Comparison of ENCODE assay signal across 10 cellular contexts in the genomic region with DNA sequence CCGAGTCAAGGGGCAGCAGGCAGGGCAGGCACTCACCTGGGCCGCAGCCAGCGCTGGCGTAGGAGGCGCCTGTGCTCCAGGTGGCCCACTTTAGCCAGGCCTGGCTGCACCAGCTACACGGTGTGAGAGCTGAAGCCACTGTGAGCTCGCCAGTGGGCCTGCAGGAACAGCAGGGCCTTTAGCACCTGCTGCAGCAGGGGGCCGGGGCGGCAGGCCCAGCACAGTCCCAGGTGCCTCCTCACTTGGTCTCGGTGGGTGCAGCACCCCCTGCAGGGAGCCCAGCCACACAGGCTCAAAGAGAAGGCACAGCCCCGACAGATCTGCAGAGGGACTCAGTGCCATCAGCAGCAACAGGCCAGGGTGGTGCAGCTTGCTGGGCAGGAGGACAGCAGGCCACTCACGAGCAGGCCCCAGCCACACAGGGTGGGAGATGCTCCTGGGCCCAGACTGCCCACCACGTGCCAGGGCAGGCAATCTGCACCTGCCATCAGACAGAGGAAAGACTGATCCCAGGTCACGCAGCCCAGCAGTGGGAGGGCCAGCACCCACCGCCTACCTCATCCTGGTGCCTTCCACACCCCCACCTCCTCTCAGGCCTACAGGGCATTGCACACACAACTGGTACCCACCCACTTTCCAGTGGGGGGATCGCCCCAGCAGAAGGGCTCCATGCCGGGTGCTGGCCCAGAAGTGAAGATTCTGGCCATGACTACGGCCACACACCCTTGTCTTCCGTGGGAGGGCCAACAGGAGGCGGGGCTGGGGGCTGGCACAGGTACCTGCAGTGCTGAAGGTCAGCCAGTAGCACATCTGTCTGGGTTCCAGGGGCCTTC. TPM values are rescaled to one million over a fixed set of nuclear protein-coding genes. Genes with fewer than 3 reads are reported as not detected.
DNase-seq lines count a peak whose midpoint lies in the region; ATAC-seq, FAIRE-seq and TF ChIP-seq lines count a peak whose summit lies in the region.
"Had no signal": no experiment of that assay in that cellular context is flagged by ENCODE, and none has a peak within 500 bp of the region (broad histone marks: within the 10 kb centered on the region; RNA-seq: fewer than 3 reads in every experiment).

No MANE protein-coding gene starts in this region.

- peak; percentile 10 for TF ChIP-seq CTCF in left ventricle myocardium inferior (IDR thresholded peaks at IDR 0.05; ENCODE audit: borderline replicate concordance)
- peak in 2 of 3 experiments; percentile 21 to 23; a peak in 3 of 6 replicates for TF ChIP-seq CTCF in K562 (IDR thresholded peaks at IDR 0.05 in 2 of 3, conservative IDR thresholded peaks at IDR 0.05 in 1 of 3; ENCODE audit: insufficient read depth in 2 of 3, low read depth in 1 of 3, low read length in 3 of 3)
- TF ChIP-seq CTCF in type B pancreatic cell (conservative IDR thresholded peaks at IDR 0.05), result peak; percentile 17

- POLR2A ChIA-PET in K562 (lab: Yijun Ruan, JAX), result interaction anchor here (0.5 kb wide), 1 partner anchor 209 kb away, joined by 3 read pairs; no protein-coding TSS in a partner anchor

- no peaks in the 10 kb centered on the region for H3K9me1 ChIP-seq in K562 (ENCODE audit: control insufficient read depth, insufficient read depth, low read length)

- H3K4me3 ChIP-seq in left ventricle myocardium inferior (no peak overlapping the region), K562 (no peak overlapping the region), small intestine (ENCODE audit: low read depth in 1 of 2, low read length in 2 of 2) (no peak overlapping the region)

- no peak for FAIRE-seq in K562 (lab: Jason Lieb, UNC)
- no peak for FAIRE-seq in small intestine (lab: Jason Lieb, UNC)

- H3K9ac ChIP-seq in K562 (ENCODE audit: insufficient read depth in 1 of 2, low read depth in 2 of 2, low read length in 2 of 2), result peak overlapping the region in 1 of 2 experiments; percentile 6; a peak in 2 of 4 replicates

- intact Hi-C loops in left ventricle myocardium inferior (cut with micrococcal nuclease), result no loop called here
- intact Hi-C loops in cardiac septum (cut with DNase I), result no loop called here
- intact Hi-C loops in K562 (cut with micrococcal nuclease), result no loop called here

- no peak for DNase-seq in left ventricle myocardium inferior
- DNase-seq in cardiac septum (ENCODE audit: low spot score), result no peak
- peak; percentile 13 for DNase-seq in NCI-H1092 (lab: John Stamatoyannopoulos, UW)
- no peak for DNase-seq in K562 (ENCODE audit: extremely low read depth in 1 of 4, low spot score in 3 of 4)
- no peak for DNase-seq in type B pancreatic cell (ENCODE audit: extremely low spot score, unreplicated experiment)
- DNase-seq in small intestine, result no peak
- DNase-seq: DMS 273 treated with DMSO at 0.1 percent for 48 hours had no signal

- no peaks in the 10 kb centered on the region for H3K36me3 Mint-ChIP-seq in type B pancreatic cell

- no peak overlapping the region for H2AFZ ChIP-seq in K562 (ENCODE audit: low read depth, low read length)

- H3K36me3 ChIP-seq in left ventricle myocardium inferior (no peaks in the 10 kb centered on the region), K562 (ENCODE audit: control insufficient read depth, insufficient read depth, low read length) (no peaks in the 10 kb centered on the region), small intestine (ENCODE audit: control insufficient read depth in 2 of 2, insufficient read depth in 2 of 2, low read length in 2 of 2) (peaks cover 0 to 2% of the 10 kb centered on the region in 2 donors)

- 34% methylated on average over 18 of the region's 20 CpGs for WGBS in K562 (ENCODE audit: insufficient coverage, low coverage, missing lambda C conversion rate)
- 55 to 63% (median 56%) methylated on average over 18 to 20 of the region's 20 CpGs for WGBS in small intestine, 3 donors

- no peak overlapping the region for H3K4me3 Mint-ChIP-seq in type B pancreatic cell

- H3K27ac Mint-ChIP-seq in type B pancreatic cell, result no peak overlapping the region

- H3K4me1 Mint-ChIP-seq in type B pancreatic cell (ENCODE audit: unreplicated experiment), result no peaks in the 10 kb centered on the region

- H3K27me3 ChIP-seq in left ventricle myocardium inferior (ENCODE audit: low read depth) (peaks cover 39% of the 10 kb centered on the region), K562 (ENCODE audit: control insufficient read depth in 2 of 2, insufficient read depth in 2 of 2, low read length in 2 of 2) (no peaks in the 10 kb centered on the region; a peak in 1 of 5 replicates), small intestine (ENCODE audit: control insufficient read depth in 2 of 2, insufficient read depth in 2 of 2, low read length in 2 of 2) (peaks cover 0 to under 1% of the 10 kb centered on the region in 2 donors)

- TF ChIP-seq EP300 in K562 (IDR thresholded peaks at IDR 0.05; ENCODE audit: low read length), result no peak

- H3K79me2 ChIP-seq in K562 (ENCODE audit: control insufficient read depth, insufficient read depth, low read length), result no peaks in the 10 kb centered on the region

- TF ChIP-seq POLR2A in K562 (conservative IDR thresholded peaks at IDR 0.05), result no peak

- H3K9me3 ChIP-seq in left ventricle myocardium inferior (replicated peaks) (no peaks in the 10 kb centered on the region), K562 (replicated peaks; ENCODE audit: control insufficient read depth, insufficient read depth, low read depth, low read length) (no peaks in the 10 kb centered on the region), small intestine (ENCODE audit: control insufficient read depth, low read depth) (no peaks in the 10 kb centered on the region)

- in situ Hi-C loops in K562 (cut with MboI), result no loop called here

- BruUV-seq in K562 (replicated peaks; lab: Mats Ljungman, UMichigan), result no TSS peak

- CTCF ChIA-PET in K562 (lab: Yijun Ruan, JAX; ENCODE audit: low intra/inter-chr PET ratio), result no interaction called here

- no peak overlapping the region for H3K4me2 ChIP-seq in K562 (ENCODE audit: insufficient read depth, low read length)

- H3K27ac ChIP-seq in left ventricle myocardium inferior (replicated peaks) (no peak overlapping the region), K562 (ENCODE audit: extremely low read depth, low read depth, low read length) (no peak overlapping the region), small intestine (ENCODE audit: low read depth in 1 of 2, low read length in 1 of 2) (no peak overlapping the region)

- H3K27me3 Mint-ChIP-seq in type B pancreatic cell, result peaks cover 13% of the 10 kb centered on the region

- H4K20me1 ChIP-seq in K562 (replicated peaks; ENCODE audit: control insufficient read depth, insufficient read depth, low read length), result no peaks in the 10 kb centered on the region

- H3K4me1 ChIP-seq in left ventricle myocardium inferior (no peaks in the 10 kb centered on the region), K562 (replicated peaks in 1 of 2; ENCODE audit: control insufficient read depth in 2 of 2, insufficient read depth in 2 of 2, low read length in 2 of 2) (peaks cover 0 to 47% of the 10 kb centered on the region in 2 experiments; a peak in 3 of 5 replicates), small intestine (ENCODE audit: control insufficient read depth in 2 of 2, insufficient read depth in 1 of 2, low read depth in 1 of 2, low read length in 1 of 2) (no peaks in the 10 kb centered on the region)

- H3K9me3 Mint-ChIP-seq in type B pancreatic cell, result no peaks in the 10 kb centered on the region

- no peak for TF ChIP-seq RAD21 in K562 (CRISPR knock-in tag; conservative IDR thresholded peaks at IDR 0.05 in 1 of 2, IDR thresholded peaks at IDR 0.05 in 1 of 2)

- ATAC-seq in K562 (peak; percentile 73), GM21515 (IDR thresholded peaks at IDR 0.05; ENCODE audit: unreplicated experiment) (no peak), GM19328 (IDR thresholded peaks at IDR 0.05; ENCODE audit: unreplicated experiment) (no peak)

RNA-seq across cellular contexts. Expression of gene ARHGAP33, which starts 15.8 kb away (rescaled TPM):
- total RNA-seq in left ventricle myocardium inferior (3.8 TPM), cardiac septum (8.8 TPM), K562 (2014; rRNA removed) (1.2 and 3.3 TPM in 2 replicates), K562 (2014; rRNA removed; fragmentation: Illumina TruSeq; extraction: Trizol) (0.41 and 1.0 TPM in 2 replicates), K562 (2015; rRNA removed; fragmentation: Illumina TruSeq; extraction: Trizol) (1.2 and 1.6 TPM in 2 replicates), K562 (2021) (13.0 and 26.6 TPM in 2 replicates), type B pancreatic cell (ENCODE audit: low replicate concordance) (16.3 and 71.8 TPM in 2 replicates)
- 35.5 and 126 TPM in 2 replicates for total RNA-seq in K562 (2011; cell fraction: chromatin; rRNA removed; ENCODE audit: low replicate concordance)
- 56.0 and 101 TPM in 2 replicates for total RNA-seq in K562 (2011; cell fraction: nucleolus; rRNA removed)
- 38.6 and 40.3 TPM in 2 replicates for total RNA-seq in K562 (2011; cell fraction: nucleoplasm; rRNA removed)
- polyA plus RNA-seq in K562 (2011; rRNA removed) (1.9 and 10.4 TPM in 2 replicates), K562 (2014; fragmentation: Illumina TruSeq; extraction: Trizol) (4.9 and 10.3 TPM in 2 replicates), K562 (2014; fragmentation: Nextera tagmentation; extraction: Ambion mirVana) (under 1 TPM in 1 of 2 experiments, not detected in 1; 0.06 TPM), K562 (2014; rRNA removed) (11.1 and 14.9 TPM in 2 replicates), small intestine (1 to 10 TPM; 1.1 to 7.4 (median 2.5) TPM)
- polyA plus RNA-seq in K562 (2011; cell fraction: cytosol; rRNA removed), result 3.1 and 4.1 TPM in 2 replicates
- polyA plus RNA-seq in K562 (2011; cell fraction: nucleus; rRNA removed), result 68.3 and 69.9 TPM in 2 replicates
- polyA plus RNA-seq in K562 (2012), result 39.5 and 41.4 TPM in 2 replicates
- 3.1 and 5.0 TPM in 2 replicates for polyA minus RNA-seq in K562 (2011; rRNA and poly(A)+ RNA removed)
- 2.6 and 4.1 TPM in 2 replicates for polyA minus RNA-seq in K562 (2011; cell fraction: cytosol; rRNA and poly(A)+ RNA removed)
- 21.0 and 24.0 TPM in 2 replicates for polyA minus RNA-seq in K562 (2011; cell fraction: nucleus; rRNA and poly(A)+ RNA removed)

RNA-seq across cellular contexts. Expression of gene PRODH2, which starts 21.4 kb away (rescaled TPM):
- total RNA-seq in left ventricle myocardium inferior (not detected), cardiac septum (not detected), K562 (2014; rRNA removed) (not detected in 2 replicates), K562 (2014; rRNA removed; fragmentation: Illumina TruSeq; extraction: Trizol) (not detected in 2 replicates), K562 (2015; rRNA removed; fragmentation: Illumina TruSeq; extraction: Trizol) (not detected in 2 replicates), K562 (2021) (not detected in 2 replicates), type B pancreatic cell (ENCODE audit: low replicate concordance) (11.5 and 20.6 TPM in 2 replicates)
- not detected in 2 replicates for total RNA-seq in K562 (2011; cell fraction: chromatin; rRNA removed; ENCODE audit: low replicate concordance)
- not detected in 2 replicates for total RNA-seq in K562 (2011; cell fraction: nucleolus; rRNA removed)
- total RNA-seq in K562 (2011; cell fraction: nucleoplasm; rRNA removed), result not detected in 2 replicates
- polyA plus RNA-seq in K562 (2011; rRNA removed) (not detected in 2 replicates), K562 (2014; fragmentation: Illumina TruSeq; extraction: Trizol) (not detected in 2 replicates), K562 (2014; fragmentation: Nextera tagmentation; extraction: Ambion mirVana) (not detected), K562 (2014; rRNA removed) (not detected in 2 replicates), small intestine (under 1 TPM in 1 of 3 donors, not detected in 2; 0.54 TPM)
- not detected in 2 replicates for polyA plus RNA-seq in K562 (2011; cell fraction: cytosol; rRNA removed)
- polyA plus RNA-seq in K562 (2011; cell fraction: nucleus; rRNA removed), result not detected in 2 replicates
- polyA plus RNA-seq in K562 (2012), result 0.04 TPM in 1 of 2 replicates, not detected in the other
- polyA minus RNA-seq in K562 (2011; rRNA and poly(A)+ RNA removed), result not detected in 2 replicates
- polyA minus RNA-seq in K562 (2011; cell fraction: cytosol; rRNA and poly(A)+ RNA removed), result not detected in 2 replicates
- polyA minus RNA-seq in K562 (2011; cell fraction: nucleus; rRNA and poly(A)+ RNA removed), result not detected in 2 replicates
- total RNA-seq: pulmonary artery endothelial cell had no signal

RNA-seq across cellular contexts. Expression of gene PROSER3, which starts 33.2 kb away (rescaled TPM):
- total RNA-seq in left ventricle myocardium inferior, result 4.8 TPM
- total RNA-seq in cardiac septum, result 11.7 TPM
- total RNA-seq in K562 (2011; cell fraction: chromatin; rRNA removed; ENCODE audit: low replicate concordance), result 64.1 and 158 TPM in 2 replicates
- total RNA-seq in K562 (2011; cell fraction: nucleolus; rRNA removed), result 52.5 and 58.5 TPM in 2 replicates
- total RNA-seq in K562 (2011; cell fraction: nucleoplasm; rRNA removed), result 66.7 and 109 TPM in 2 replicates
- 3.5 and 8.6 TPM in 2 replicates for total RNA-seq in K562 (2014; rRNA removed)
- total RNA-seq in K562 (2014; rRNA removed; fragmentation: Illumina TruSeq; extraction: Trizol), result 4.2 and 5.1 TPM in 2 replicates
- total RNA-seq in K562 (2015; rRNA removed; fragmentation: Illumina TruSeq; extraction: Trizol), result 4.3 and 5.7 TPM in 2 replicates
- total RNA-seq in K562 (2021), result 33.2 and 39.5 TPM in 2 replicates
- 6.3 and 14.0 TPM in 2 replicates for polyA plus RNA-seq in K562 (2011; rRNA removed)
- polyA plus RNA-seq in K562 (2011; cell fraction: cytosol; rRNA removed), result 7.7 and 11.7 TPM in 2 replicates
- polyA plus RNA-seq in K562 (2011; cell fraction: nucleus; rRNA removed), result 29.7 and 50.1 TPM in 2 replicates
- 17.2 and 22.4 TPM in 2 replicates for polyA plus RNA-seq in K562 (2012)
- polyA plus RNA-seq in K562 (2014; fragmentation: Illumina TruSeq; extraction: Trizol), result 32.4 and 33.3 TPM in 2 replicates
- polyA plus RNA-seq in K562 (2014; fragmentation: Nextera tagmentation; extraction: Ambion mirVana), result 1 to 10 TPM; 1.0 to 1.5 TPM
- polyA plus RNA-seq in K562 (2014; rRNA removed), result 12.8 and 14.7 TPM in 2 replicates
- polyA minus RNA-seq in K562 (2011; rRNA and poly(A)+ RNA removed), result 9.2 and 10.3 TPM in 2 replicates
- polyA minus RNA-seq in K562 (2011; cell fraction: cytosol; rRNA and poly(A)+ RNA removed), result 15.5 and 16.1 TPM in 2 replicates
- polyA minus RNA-seq in K562 (2011; cell fraction: nucleus; rRNA and poly(A)+ RNA removed), result 10.3 and 12.0 TPM in 2 replicates
- 34.6 and 48.0 TPM in 2 replicates for total RNA-seq in type B pancreatic cell (ENCODE audit: low replicate concordance)
- polyA plus RNA-seq in small intestine, result 10 to 100 TPM in 1 of 3 donors, 1 to 10 TPM in 2; 1.8 to 10.6 (median 1.9) TPM

RNA-seq across cellular contexts. Expression of gene HSPB6, which starts 34.4 kb away (rescaled TPM):
- total RNA-seq in left ventricle myocardium inferior, result 899 TPM
- total RNA-seq in cardiac septum, result 863 TPM
- total RNA-seq in K562 (2011; cell fraction: chromatin; rRNA removed; ENCODE audit: low replicate concordance), result 0.32 TPM in 1 of 2 replicates, not detected in the other
- total RNA-seq in K562 (2011; cell fraction: nucleolus; rRNA removed), result 0.50 and 0.92 TPM in 2 replicates
- total RNA-seq in K562 (2011; cell fraction: nucleoplasm; rRNA removed), result not detected in 2 replicates
- not detected in 2 replicates for total RNA-seq in K562 (2014; rRNA removed)
- not detected in 2 replicates for total RNA-seq in K562 (2014; rRNA removed; fragmentation: Illumina TruSeq; extraction: Trizol)
- total RNA-seq in K562 (2015; rRNA removed; fragmentation: Illumina TruSeq; extraction: Trizol), result not detected in 2 replicates
- total RNA-seq in K562 (2021), result 0.40 and 0.55 TPM in 2 replicates
- 0.05 TPM in 1 of 2 replicates, not detected in the other for polyA plus RNA-seq in K562 (2011; rRNA removed)
- polyA plus RNA-seq in K562 (2011; cell fraction: cytosol; rRNA removed), result 0.10 and 0.13 TPM in 2 replicates
- 0.24 and 0.63 TPM in 2 replicates for polyA plus RNA-seq in K562 (2011; cell fraction: nucleus; rRNA removed)
- 0.07 and 0.51 TPM in 2 replicates for polyA plus RNA-seq in K562 (2012)
- 0.14 TPM in 1 of 2 replicates, not detected in the other for polyA plus RNA-seq in K562 (2014; fragmentation: Illumina TruSeq; extraction: Trizol)
- not detected for polyA plus RNA-seq in K562 (2014; fragmentation: Nextera tagmentation; extraction: Ambion mirVana)
- polyA plus RNA-seq in K562 (2014; rRNA removed), result not detected in 2 replicates
- 0.15 TPM in 1 of 2 replicates, not detected in the other for polyA minus RNA-seq in K562 (2011; rRNA and poly(A)+ RNA removed)
- polyA minus RNA-seq in K562 (2011; cell fraction: cytosol; rRNA and poly(A)+ RNA removed), result not detected in 2 replicates
- 0.22 TPM in 1 of 2 replicates, not detected in the other for polyA minus RNA-seq in K562 (2011; cell fraction: nucleus; rRNA and poly(A)+ RNA removed)
- 0.43 and 0.60 TPM in 2 replicates for total RNA-seq in type B pancreatic cell (ENCODE audit: low replicate concordance)
- polyA plus RNA-seq in small intestine, result 10 to 100 TPM in 1 of 3 donors, 1 to 10 TPM in 2; 2.0 to 41.7 (median 5.1) TPM

RNA-seq across cellular contexts. Expression of gene LIN37, which starts 42.8 kb away (rescaled TPM):
- total RNA-seq in left ventricle myocardium inferior, result 6.2 TPM
- 9.6 TPM for total RNA-seq in cardiac septum
- 16.9 and 59.4 TPM in 2 replicates for total RNA-seq in K562 (2011; cell fraction: chromatin; rRNA removed; ENCODE audit: low replicate concordance)
- total RNA-seq in K562 (2011; cell fraction: nucleolus; rRNA removed), result 32.5 and 40.4 TPM in 2 replicates
- total RNA-seq in K562 (2011; cell fraction: nucleoplasm; rRNA removed), result 22.7 and 31.1 TPM in 2 replicates
- 7.7 and 10.3 TPM in 2 replicates for total RNA-seq in K562 (2014; rRNA removed)
- total RNA-seq in K562 (2014; rRNA removed; fragmentation: Illumina TruSeq; extraction: Trizol), result 5.0 and 5.7 TPM in 2 replicates
- total RNA-seq in K562 (2015; rRNA removed; fragmentation: Illumina TruSeq; extraction: Trizol), result 8.5 and 8.6 TPM in 2 replicates
- total RNA-seq in K562 (2021), result 9.2 TPM in 2 replicates
- polyA plus RNA-seq in K562 (2011; rRNA removed), result 4.4 and 8.7 TPM in 2 replicates
- 11.6 and 13.7 TPM in 2 replicates for polyA plus RNA-seq in K562 (2011; cell fraction: cytosol; rRNA removed)
- 45.6 and 54.7 TPM in 2 replicates for polyA plus RNA-seq in K562 (2011; cell fraction: nucleus; rRNA removed)
- polyA plus RNA-seq in K562 (2012), result 7.4 and 16.7 TPM in 2 replicates
- polyA plus RNA-seq in K562 (2014; fragmentation: Illumina TruSeq; extraction: Trizol), result 11.5 and 14.4 TPM in 2 replicates
- polyA plus RNA-seq in K562 (2014; fragmentation: Nextera tagmentation; extraction: Ambion mirVana), result 1 to 10 TPM; 1.2 to 3.1 TPM
- 9.0 and 12.5 TPM in 2 replicates for polyA plus RNA-seq in K562 (2014; rRNA removed)
- 4.6 and 4.8 TPM in 2 replicates for polyA minus RNA-seq in K562 (2011; rRNA and poly(A)+ RNA removed)
- 12.8 and 14.8 TPM in 2 replicates for polyA minus RNA-seq in K562 (2011; cell fraction: cytosol; rRNA and poly(A)+ RNA removed)
- 13.2 and 21.9 TPM in 2 replicates for polyA minus RNA-seq in K562 (2011; cell fraction: nucleus; rRNA and poly(A)+ RNA removed)
- total RNA-seq in type B pancreatic cell (ENCODE audit: low replicate concordance), result 15.5 and 17.9 TPM in 2 replicates
- 10 to 100 TPM; 13.7 to 58.6 (median 39.7) TPM for polyA plus RNA-seq in small intestine

Comparison
In these comparisons a context has a peak if more than half of its experiments do, and no peak if none do; other contexts are left out.
1. RNA of gene PRODH2, which starts 21.4 kb away (total RNA-seq): 11.5 to 20.6 TPM in type B pancreatic cell; not detected in left ventricle myocardium inferior (single experiment), not detected in cardiac septum (single experiment) and not detected in K562; every median in the first group is over 10 times any median in the second.
2. Peak in every context shown above with its lines, with median percentiles within 50 percentile points of each other: CTCF ChIP-seq.